In the genomic region with DNA sequence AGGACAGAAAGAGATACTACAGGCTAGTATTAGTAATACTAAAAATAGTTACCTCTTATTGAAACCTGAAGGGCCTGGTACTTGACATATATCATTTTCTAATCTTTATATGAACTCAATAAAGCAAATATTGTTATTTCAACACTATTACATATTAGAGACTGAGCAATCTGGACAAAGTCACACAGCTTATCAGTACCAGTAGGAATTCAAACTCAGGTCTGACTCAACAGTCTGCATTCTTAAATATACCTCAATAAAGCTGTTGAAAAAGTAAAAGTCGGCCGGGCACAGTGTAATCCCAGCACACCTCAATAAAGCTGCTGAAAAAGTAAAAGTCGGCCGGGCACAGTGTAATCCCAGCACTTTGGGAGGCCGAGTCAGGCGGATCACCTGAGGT, we compare ENCODE assay signal across 15 cellular contexts.
"Had no signal": no experiment of that assay in that cellular context is flagged by ENCODE, and none has a peak within 500 bp of the region (broad histone marks: within the 10 kb centered on the region; RNA-seq: fewer than 3 reads in every experiment).

No MANE protein-coding gene starts in this region.

- H3K36me3 Mint-ChIP-seq: activated CD4-positive, alpha-beta memory T cell treated with anti-CD3 and anti-CD28 coated beads for 36 hours; immature natural killer cell had no signal

- H3K9me3 ChIP-seq: ascending aorta, mucosa of descending colon had no signal

- H3K27me3 Mint-ChIP-seq: activated CD4-positive, alpha-beta memory T cell treated with anti-CD3 and anti-CD28 coated beads for 36 hours; dendritic cell treated with granulocyte-macrophage colony-stimulating factor and Interleukin-4, amounts not matched to agents 40 ng/mL and 50 ng/mL, for 4 days; naive thymus-derived CD8-positive, alpha-beta T cell; stimulated activated naive CD8-positive, alpha-beta T cell treated with anti-CD3 and anti-CD28 coated beads, Interleukin-15, Interleukin-2, amounts not matched to agents 100 ng/mL and 50 ng/mL, for 24 hours; T-cell had no signal

- DNase-seq: activated CD4-positive, alpha-beta memory T cell treated with anti-CD3 and anti-CD28 coated beads for 36 hours; activated gamma-delta T cell; activated T-cell treated with anti-CD3 and anti-CD28 coated beads, Interleukin-2, amount 50 U/mL, for 48 hours; erythroblast; immature natural killer cell; mucosa of descending colon; naive thymus-derived CD8-positive, alpha-beta T cell; stimulated activated CD4-positive, alpha-beta T cell treated with anti-CD3 and anti-CD28 coated beads, Interleukin-4, amount 100 ng/mL, for 24 hours; T-cell had no signal

- H3K4me3 ChIP-seq: ascending aorta, mucosa of descending colon had no signal

- FAIRE-seq: urothelium cell line had no signal

- H3K9me3 Mint-ChIP-seq: activated CD4-positive, alpha-beta memory T cell treated with anti-CD3 and anti-CD28 coated beads for 36 hours; immature natural killer cell; naive thymus-derived CD8-positive, alpha-beta T cell; stimulated activated naive CD8-positive, alpha-beta T cell treated with anti-CD3 and anti-CD28 coated beads, Interleukin-15, Interleukin-2, amounts not matched to agents 100 ng/mL and 50 ng/mL, for 24 hours; T-cell had no signal

- H3K27ac Mint-ChIP-seq: activated CD4-positive, alpha-beta memory T cell treated with anti-CD3 and anti-CD28 coated beads for 36 hours; dendritic cell treated with granulocyte-macrophage colony-stimulating factor and Interleukin-4, amounts not matched to agents 40 ng/mL and 50 ng/mL, for 4 days; stimulated activated naive CD8-positive, alpha-beta T cell treated with anti-CD3 and anti-CD28 coated beads, Interleukin-15, Interleukin-2, amounts not matched to agents 100 ng/mL and 50 ng/mL, for 24 hours had no signal

- ATAC-seq: left lobe of liver; mucosa of descending colon; naive thymus-derived CD8-positive, alpha-beta T cell; T-cell had no signal

- H3K4me3 Mint-ChIP-seq: activated CD4-positive, alpha-beta memory T cell treated with anti-CD3 and anti-CD28 coated beads for 36 hours; dendritic cell treated with granulocyte-macrophage colony-stimulating factor and Interleukin-4, amounts not matched to agents 40 ng/mL and 50 ng/mL, for 4 days; stimulated activated naive CD8-positive, alpha-beta T cell treated with anti-CD3 and anti-CD28 coated beads, Interleukin-15, Interleukin-2, amounts not matched to agents 100 ng/mL and 50 ng/mL, for 24 hours had no signal

- H3K27me3 ChIP-seq: ascending aorta had no signal

- H3K27ac ChIP-seq: ascending aorta, VCaP had no signal
